ENCODE assay signal across 26 cellular contexts in genomic region chr7:122515404-122515803, GRCh38.
DNase-seq lines count a peak whose midpoint lies in the region; ATAC-seq and TF ChIP-seq lines count a peak whose summit lies in the region.
"Had no signal": no experiment of that assay in that cellular context is flagged by ENCODE, and none has a peak within 500 bp of the region (broad histone marks: within the 10 kb centered on the region; RNA-seq: fewer than 3 reads in every experiment).

No MANE protein-coding gene starts in this region.

- no peak overlapping the region for H3K9ac ChIP-seq in Karpas-422 (ENCODE audit: low read length)

- no peak overlapping the region for H2AFZ ChIP-seq in Karpas-422 (ENCODE audit: low read length)

- H3K9me2 ChIP-seq in Karpas-422 (replicated peaks; ENCODE audit: insufficient read depth, low read length), result no peaks in the 10 kb centered on the region

- H3K9me3 ChIP-seq in right cardiac atrium (ENCODE audit: control insufficient read depth, low read length) (no peaks in the 10 kb centered on the region), Karpas-422 (ENCODE audit: low read length) (no peaks in the 10 kb centered on the region)
- H3K9me3 ChIP-seq: A549, ovary, thoracic aorta, vagina had no signal

- H3K4me1 ChIP-seq in right cardiac atrium (ENCODE audit: control insufficient read depth, insufficient read depth, low read length) (peaks cover 1% of the 10 kb centered on the region), Karpas-422 (ENCODE audit: low read length) (no peaks in the 10 kb centered on the region)
- H3K4me1 ChIP-seq: A549, vagina had no signal

- TF ChIP-seq POLR2A in erythroblast (IDR thresholded peaks at IDR 0.05; ENCODE audit: low read length), result no peak

- H3K4me2 ChIP-seq in Karpas-422 (ENCODE audit: low read depth, low read length, poor library complexity, severe bottlenecking), result no peak overlapping the region
- H3K4me2 ChIP-seq: A549 had no signal

- 33% methylated on average over 1 of the region's 1 CpG for WGBS in right cardiac atrium

- no peaks in the 10 kb centered on the region for H3K36me3 ChIP-seq in Karpas-422 (ENCODE audit: insufficient read depth, low read length)
- H3K36me3 ChIP-seq: ovary, thoracic aorta, vagina had no signal

- H4K20me1 ChIP-seq in Karpas-422 (ENCODE audit: insufficient read depth, low read depth, low read length), result no peaks in the 10 kb centered on the region

- no peaks in the 10 kb centered on the region for H3K27me3 ChIP-seq in right cardiac atrium (ENCODE audit: control insufficient read depth, insufficient read depth)
- H3K27me3 ChIP-seq in Karpas-422 (ENCODE audit: low read length), result no peaks in the 10 kb centered on the region
- H3K27me3 ChIP-seq: ovary, vagina had no signal

- no peak overlapping the region for H3K4me3 ChIP-seq in right cardiac atrium (ENCODE audit: low read length)
- no peak overlapping the region for H3K4me3 ChIP-seq in Karpas-422 (ENCODE audit: low read length)
- H3K4me3 ChIP-seq: A549, ovary, SK-N-MC, thoracic aorta, vagina had no signal

- intact Hi-C loops in Right ventricle myocardium superior (cut with DNase I), result no loop called here
- intact Hi-C loops in right cardiac atrium (cut with DNase I), result no loop called here

- H3K79me2 ChIP-seq in Karpas-422 (ENCODE audit: low read length), result no peaks in the 10 kb centered on the region

- DNase-seq in Right ventricle myocardium superior, result no peak
- DNase-seq in right cardiac atrium, result no peak
- DNase-seq in NCI-H2196 treated with DMSO at 0.1 percent for 48 hours (lab: John Stamatoyannopoulos, UW; ENCODE audit: unreplicated experiment), result peak; percentile 60
- DNase-seq in iris pigment epithelial cell (ENCODE audit: low read depth), result peak; percentile 24
- DNase-seq in renal cortical epithelial cell (ENCODE audit: low read depth), result peak; percentile 28
- no peak for DNase-seq in erythroblast (lab: John Stamatoyannopoulos, UW)
- DNase-seq in NCI-H1436 (lab: John Stamatoyannopoulos, UW), result no peak
- DNase-seq in Karpas-422, result no peak
- DNase-seq: activated gamma-delta T cell treated with Interleukin-2 at 50 U/mL for 16 hours; activated naive CD8-positive, alpha-beta T cell treated with anti-CD3 and anti-CD28 coated beads, Interleukin-2, amount 50 U/mL, for 24 hours; activated T-cell treated with anti-CD3 and anti-CD28 coated beads, Interleukin-2, amount 50 U/mL, for 24 hours; COR-L47; effector CD4-positive, alpha-beta T cell; head of caudate nucleus; left cardiac atrium; midbrain; NCI-H226; ovary; stimulated activated naive CD4-positive, alpha-beta T cell treated with Interleukin-2 at 50 U/mL for 16 hours had no signal

- ATAC-seq in Right ventricle myocardium superior (ENCODE audit: poor library complexity) (peak; percentile 34), right cardiac atrium (no peak)
- ATAC-seq: A549; activated naive CD8-positive, alpha-beta T cell treated with anti-CD3 and anti-CD28 coated beads, Interleukin-2, amount 50 U/mL, for 24 hours; left cardiac atrium; sciatic nerve had no signal

- H3K27ac ChIP-seq in right cardiac atrium (ENCODE audit: low read length) (no peak overlapping the region), Karpas-422 (ENCODE audit: low read length) (no peak overlapping the region)
- H3K27ac ChIP-seq: A549, epithelial cell of prostate, HL-60, ovary, SK-N-MC, thoracic aorta, vagina had no signal

Comparison
In these comparisons a context has a peak if more than half of its experiments do, and no peak if none do; other contexts are left out.
1. DNase-seq: peak in NCI-H2196 treated with DMSO at 0.1 percent for 48 hours (single experiment), iris pigment epithelial cell (single experiment) and renal cortical epithelial cell (single experiment); none in Right ventricle myocardium superior (single experiment), right cardiac atrium (0 of 3), erythroblast (0 of 2), NCI-H1436 (single experiment) and Karpas-422 (single experiment).